7 cellular contexts compared by ENCODE assay signal in genomic region chr7:137592232-137592896, GRCh38.
DNase-seq lines count a peak whose midpoint lies in the region; ATAC-seq and TF ChIP-seq lines count a peak whose summit lies in the region.

No MANE protein-coding gene starts in this region.

- H3K79me2 ChIP-seq in fibroblast of lung (ENCODE audit: control insufficient read depth, insufficient read depth, low read length) (no peaks in the 10 kb centered on the region), neural progenitor cell (ENCODE audit: low read depth) (no peaks in the 10 kb centered on the region)

- H3K36me3 ChIP-seq in GM06990 (ENCODE audit: control insufficient read depth, insufficient read depth, low read length) (no peaks in the 10 kb centered on the region), SK-N-MC (ENCODE audit: insufficient read depth, low read length) (no peaks in the 10 kb centered on the region), fibroblast of lung (ENCODE audit: control insufficient read depth, insufficient read depth, low read length) (no peaks in the 10 kb centered on the region), neural progenitor cell (no peaks in the 10 kb centered on the region)

- H3K36me3 Mint-ChIP-seq in neural progenitor cell (no peaks in the 10 kb centered on the region), T-cell (no peaks in the 10 kb centered on the region)

- H3K9me3 ChIP-seq in SK-N-MC (ENCODE audit: low read depth, low read length) (no peaks in the 10 kb centered on the region), fibroblast of lung (ENCODE audit: control insufficient read depth, insufficient read depth, low read depth, low read length) (no peaks in the 10 kb centered on the region), neural progenitor cell (ENCODE audit: low read depth) (no peaks in the 10 kb centered on the region)

- H3K4me3 ChIP-seq in GM06990 (replicated peaks; ENCODE audit: low read depth, low read length) (no peak overlapping the region), SK-N-MC (peak overlapping the region; percentile 62), fibroblast of lung (replicated peaks in 1 of 4; ENCODE audit: control extremely low read depth in 1 of 4, insufficient read depth in 1 of 4, low read depth in 3 of 4, low read length in 4 of 4) (no peak overlapping the region), neural progenitor cell (no peak overlapping the region)

- CTCF ChIA-PET in T-cell (lab: Charles Lee), result interaction anchor here in 1 of 2 donors (0.6 kb wide), 1 partner anchor 425 kb away, joined by 4 read pairs; no protein-coding TSS in a partner anchor

- peaks cover 24% of the 10 kb centered on the region for H3F3A ChIP-seq in neural progenitor cell (ENCODE audit: low read depth)

- H4K20me1 ChIP-seq in fibroblast of lung (ENCODE audit: control insufficient read depth, extremely low read depth, insufficient read depth, low read length), result no peaks in the 10 kb centered on the region
- H4K20me1 ChIP-seq in neural progenitor cell (ENCODE audit: low read depth), result no peaks in the 10 kb centered on the region

- TF ChIP-seq CTCF in GM06990 (IDR thresholded peaks at IDR 0.05; ENCODE audit: insufficient read depth, low read length, poor library complexity, severe bottlenecking), result peak; percentile 60
- peak; percentile 88 to 90 for TF ChIP-seq CTCF in fibroblast of lung (conservative IDR thresholded peaks at IDR 0.05 in 1 of 2, IDR thresholded peaks at IDR 0.05 in 1 of 2; ENCODE audit: low read depth in 1 of 2, low read length in 2 of 2)
- peak; percentile 89 for TF ChIP-seq CTCF in neural progenitor cell (IDR thresholded peaks at IDR 0.05)

- H3K27ac Mint-ChIP-seq in neural progenitor cell (no peak overlapping the region), T-cell (no peak overlapping the region)

- H3K4me3 Mint-ChIP-seq in neural progenitor cell (no peak overlapping the region), T-cell (no peak overlapping the region)

- peak overlapping the region; percentile 67 for H3K9ac ChIP-seq in SK-N-MC (ENCODE audit: insufficient read length)
- no peak overlapping the region for H3K9ac ChIP-seq in fibroblast of lung (ENCODE audit: insufficient read depth, low read length)
- no peak overlapping the region for H3K9ac ChIP-seq in neural progenitor cell

- H3K27ac ChIP-seq in SK-N-MC, result peak overlapping the region; percentile 98
- peak overlapping the region; percentile 11 for H3K27ac ChIP-seq in fibroblast of lung (ENCODE audit: insufficient read depth, low read length)
- no peak overlapping the region for H3K27ac ChIP-seq in neural progenitor cell

- ATAC-seq in GM21825 (IDR thresholded peaks at IDR 0.05; ENCODE audit: unreplicated experiment) (peak; percentile 80), T-cell (replicated peaks in 1 of 4) (no peak)

- H3K27me3 ChIP-seq in GM06990 (replicated peaks; ENCODE audit: control insufficient read depth, insufficient read depth, low read length) (no peaks in the 10 kb centered on the region), fibroblast of lung (ENCODE audit: control insufficient read depth, insufficient read depth, low read length) (no peaks in the 10 kb centered on the region), neural progenitor cell (peaks cover 11% of the 10 kb centered on the region)

- DNase-seq in GM06990 (ENCODE audit: extremely low read depth, insufficient read length) (no peak), NAMALWA (ENCODE audit: low spot score) (peak; percentile 64), SK-N-MC (ENCODE audit: low read depth, low spot score) (peak; percentile 80), fibroblast of lung (ENCODE audit: low read depth in 2 of 2) (peak; percentile 71 to 84), neural progenitor cell (ENCODE audit: low spot score) (peak; percentile 83), T-cell (no peak)

- H2AFZ ChIP-seq in fibroblast of lung (ENCODE audit: low read length) (no peak overlapping the region), neural progenitor cell (replicated peaks) (no peak overlapping the region)

- POLR2A ChIA-PET in T-cell (lab: Charles Lee), result no interaction called here

- H3K4me1 Mint-ChIP-seq in neural progenitor cell, result no peaks in the 10 kb centered on the region
- H3K4me1 Mint-ChIP-seq in T-cell, result no peaks in the 10 kb centered on the region

- no peaks in the 10 kb centered on the region for H3K27me3 Mint-ChIP-seq in neural progenitor cell (ENCODE audit: insufficient read depth, low read depth)
- peaks cover 4 to 11% of the 10 kb centered on the region in 2 donors for H3K27me3 Mint-ChIP-seq in T-cell

- H3K4me2 ChIP-seq in fibroblast of lung (ENCODE audit: extremely low read depth, insufficient read depth, low read length) (no peak overlapping the region), neural progenitor cell (no peak overlapping the region)

- peaks cover 4% of the 10 kb centered on the region for H3K4me1 ChIP-seq in fibroblast of lung (ENCODE audit: control insufficient read depth, extremely low read depth, insufficient read depth, low read length)
- peaks cover 25% of the 10 kb centered on the region for H3K4me1 ChIP-seq in neural progenitor cell

- no peaks in the 10 kb centered on the region for H3K9me3 Mint-ChIP-seq in neural progenitor cell
- no peaks in the 10 kb centered on the region for H3K9me3 Mint-ChIP-seq in T-cell

Comparison
In these comparisons a context has a peak if more than half of its experiments do, and no peak if none do; other contexts are left out.
1. DNase-seq: peak in NAMALWA (single experiment), SK-N-MC (single experiment), fibroblast of lung (2 of 2) and neural progenitor cell (single experiment); none in GM06990 (single experiment) and T-cell (0 of 34).
2. Peak in every context shown above with its lines, with median percentiles within 50 percentile points of each other: CTCF ChIP-seq.